In the genomic region with DNA sequence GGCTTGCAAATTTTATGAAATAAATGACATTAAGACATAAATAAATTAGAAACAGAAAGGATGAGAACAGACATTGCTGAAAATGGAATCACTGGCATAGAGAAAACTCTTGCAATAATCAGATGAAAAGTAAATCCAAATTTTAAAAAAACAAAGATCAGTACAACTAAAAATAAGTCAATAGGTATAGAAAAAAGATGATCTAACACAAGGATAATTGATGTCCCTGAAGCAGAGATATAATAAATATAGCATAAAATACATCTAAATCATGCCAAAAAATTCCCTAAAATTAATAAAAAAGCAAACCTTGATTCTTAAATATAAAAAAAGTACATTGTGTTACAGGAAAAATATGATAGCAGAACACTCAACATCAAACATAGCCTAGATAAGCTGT, we compare ENCODE assay signal across 39 cellular contexts.
"Had no signal": no experiment of that assay in that cellular context is flagged by ENCODE, and none has a peak within 500 bp of the region (broad histone marks: within the 10 kb centered on the region; RNA-seq: fewer than 3 reads in every experiment).

No MANE protein-coding gene starts in this region.

- DNase-seq: activated effector memory CD4-positive, alpha-beta T cell treated with anti-CD3 and anti-CD28 coated beads, Interleukin-2, amount 50 U/mL, for 16 hours; activated effector memory CD4-positive, alpha-beta T cell treated with Interleukin-2 at 50 U/mL for 16 hours; activated gamma-delta T cell; activated gamma-delta T cell treated with Interleukin-2 at 50 U/mL for 16 hours; activated naive CD4-positive, alpha-beta T cell; activated naive CD4-positive, alpha-beta T cell treated with anti-CD3 and anti-CD28 coated beads for 36 hours; activated naive CD4-positive, alpha-beta T cell treated with anti-CD3 and anti-CD28 coated beads, Interleukin-2, amount 10 ng/mL, durations not matched to agents 7 days and 5 days; activated naive CD4-positive, alpha-beta T cell treated with anti-CD3 and anti-CD28 coated beads, Interleukin-2, amount 50 U/mL, for 16 hours; activated naive CD4-positive, alpha-beta T cell treated with Interleukin-2 at 50 U/mL for 16 hours; activated naive CD8-positive, alpha-beta T cell treated with anti-CD3 and anti-CD28 coated beads for 36 hours; activated naive CD8-positive, alpha-beta T cell treated with anti-CD3 and anti-CD28 coated beads, Interleukin-2, amount 10 ng/mL, durations not matched to agents 7 days and 5 days; activated naive CD8-positive, alpha-beta T cell treated with anti-CD3 and anti-CD28 coated beads, Interleukin-2, amount 50 U/mL, for 24 hours; activated T-cell treated with anti-CD3 and anti-CD28 coated beads, Interleukin-2, amount 50 U/mL, for 24 hours; activated T-cell treated with anti-CD3 and anti-CD28 coated beads, Interleukin-2, amount 50 U/mL, for 4 hours; activated T-cell treated with anti-CD3 and anti-CD28 coated beads, Interleukin-2, amount 50 U/mL, for 48 hours; activated T-cell treated with anti-CD3 and anti-CD28 coated beads, Interleukin-2, amount 50 U/mL, for 72 hours; adrenal gland; amniotic stem cell; amygdala; anterior cingulate cortex; aorta; body of pancreas; brain microvascular endothelial cell; caudate nucleus; central memory CD4-positive, alpha-beta T cell; cerebellar nuclear complex had no signal

- H3K27ac ChIP-seq: adrenal gland, ascending aorta, body of pancreas, brain microvascular endothelial cell, breast epithelium, cardiac muscle cell had no signal

- H3K4me1 Mint-ChIP-seq: activated naive CD4-positive, alpha-beta T cell treated with anti-CD3 and anti-CD28 coated beads, Interleukin-2, amount 10 ng/mL, durations not matched to agents 7 days and 5 days; activated naive CD4-positive, alpha-beta T cell treated with anti-CD3 and anti-CD28 coated beads, Interleukin-2, amount 50 U/mL, for 24 hours; activated naive CD8-positive, alpha-beta T cell treated with anti-CD3 and anti-CD28 coated beads for 36 hours; activated naive CD8-positive, alpha-beta T cell treated with anti-CD3 and anti-CD28 coated beads, Interleukin-2, amount 10 ng/mL, durations not matched to agents 7 days and 5 days; activated naive CD8-positive, alpha-beta T cell treated with anti-CD3 and anti-CD28 coated beads, Interleukin-2, amount 50 U/mL, for 24 hours; activated T-helper 17 cell treated with anti-CD3 and anti-CD28 coated beads, Interleukin-2, amount 50 U/mL, for 72 hours; brain; central memory CD8-positive, alpha-beta T cell had no signal

- H3K4me3 Mint-ChIP-seq: activated naive CD4-positive, alpha-beta T cell treated with anti-CD3 and anti-CD28 coated beads for 36 hours; activated naive CD4-positive, alpha-beta T cell treated with anti-CD3 and anti-CD28 coated beads, Interleukin-2, amount 10 ng/mL, durations not matched to agents 7 days and 5 days; activated naive CD4-positive, alpha-beta T cell treated with anti-CD3 and anti-CD28 coated beads, Interleukin-2, amount 50 U/mL, for 24 hours; activated naive CD8-positive, alpha-beta T cell; activated naive CD8-positive, alpha-beta T cell treated with anti-CD3 and anti-CD28 coated beads for 36 hours; activated naive CD8-positive, alpha-beta T cell treated with anti-CD3 and anti-CD28 coated beads, Interleukin-2, amount 10 ng/mL, durations not matched to agents 7 days and 5 days; activated naive CD8-positive, alpha-beta T cell treated with anti-CD3 and anti-CD28 coated beads, Interleukin-2, amount 50 U/mL, for 24 hours; activated T-cell treated with anti-CD3 and anti-CD28 coated beads, Interleukin-2, amount 50 U/mL, for 24 hours; activated T-cell treated with anti-CD3 and anti-CD28 coated beads, Interleukin-2, amount 50 U/mL, for 4 hours; activated T-cell treated with anti-CD3 and anti-CD28 coated beads, Interleukin-2, amount 50 U/mL, for 72 hours; activated T-helper 1 cell treated with anti-CD3 and anti-CD28 coated beads, Interleukin-12 subunit alpha, Interleukin-12 subunit beta, Interleukin-2, Interleukin-4 antibody, amounts not matched to agents 30 ng/mL and 10 ng/mL and 1 ng/mL, durations not matched to agents 14 hours and 24 hours and 36 hours; activated T-helper 17 cell treated with anti-CD3 and anti-CD28 coated beads, Interleukin-2, amount 50 U/mL, for 72 hours; brain; central memory CD8-positive, alpha-beta T cell had no signal

- H3K9me3 ChIP-seq: adrenal gland, ascending aorta, body of pancreas, breast epithelium had no signal

- H3K27me3 ChIP-seq: adrenal gland, ascending aorta, body of pancreas, brain microvascular endothelial cell, breast epithelium, cardiac muscle cell had no signal

- H3K27me3 Mint-ChIP-seq: activated naive CD4-positive, alpha-beta T cell treated with anti-CD3 and anti-CD28 coated beads, Interleukin-2, amount 10 ng/mL, durations not matched to agents 7 days and 5 days; activated naive CD4-positive, alpha-beta T cell treated with anti-CD3 and anti-CD28 coated beads, Interleukin-2, amount 50 U/mL, for 24 hours; activated naive CD8-positive, alpha-beta T cell; activated naive CD8-positive, alpha-beta T cell treated with anti-CD3 and anti-CD28 coated beads for 36 hours; activated naive CD8-positive, alpha-beta T cell treated with anti-CD3 and anti-CD28 coated beads, Interleukin-2, amount 10 ng/mL, durations not matched to agents 7 days and 5 days; activated naive CD8-positive, alpha-beta T cell treated with anti-CD3 and anti-CD28 coated beads, Interleukin-2, amount 50 U/mL, for 24 hours; activated T-cell treated with anti-CD3 and anti-CD28 coated beads, Interleukin-2, amount 50 U/mL, for 24 hours; activated T-helper 17 cell treated with anti-CD3 and anti-CD28 coated beads, Interleukin-2, amount 50 U/mL, for 72 hours; brain; central memory CD8-positive, alpha-beta T cell had no signal

- H3K27ac Mint-ChIP-seq: activated naive CD4-positive, alpha-beta T cell treated with anti-CD3 and anti-CD28 coated beads for 36 hours; activated naive CD4-positive, alpha-beta T cell treated with anti-CD3 and anti-CD28 coated beads, Interleukin-2, amount 10 ng/mL, durations not matched to agents 7 days and 5 days; activated naive CD4-positive, alpha-beta T cell treated with anti-CD3 and anti-CD28 coated beads, Interleukin-2, amount 50 U/mL, for 24 hours; activated naive CD8-positive, alpha-beta T cell; activated naive CD8-positive, alpha-beta T cell treated with anti-CD3 and anti-CD28 coated beads for 36 hours; activated naive CD8-positive, alpha-beta T cell treated with anti-CD3 and anti-CD28 coated beads, Interleukin-2, amount 10 ng/mL, durations not matched to agents 7 days and 5 days; activated naive CD8-positive, alpha-beta T cell treated with anti-CD3 and anti-CD28 coated beads, Interleukin-2, amount 50 U/mL, for 24 hours; activated T-cell treated with anti-CD3 and anti-CD28 coated beads, Interleukin-2, amount 50 U/mL, for 24 hours; activated T-cell treated with anti-CD3 and anti-CD28 coated beads, Interleukin-2, amount 50 U/mL, for 72 hours; activated T-helper 1 cell treated with anti-CD3 and anti-CD28 coated beads, Interleukin-12 subunit alpha, Interleukin-12 subunit beta, Interleukin-2, Interleukin-4 antibody, amounts not matched to agents 30 ng/mL and 10 ng/mL and 1 ng/mL, durations not matched to agents 14 hours and 24 hours and 36 hours; activated T-helper 17 cell treated with anti-CD3 and anti-CD28 coated beads, Interleukin-2, amount 50 U/mL, for 72 hours; activated T-helper 2 cell treated with anti-CD3 and anti-CD28 coated beads, Interferon-gamma antibody, Interleukin-2, Interleukin-4, amounts not matched to agents 10 μg/mL and 5 μg/mL and 100 μg/mL, durations not matched to agents 14 hours and 24 hours and 36 hours; brain had no signal

- ATAC-seq: activated naive CD4-positive, alpha-beta T cell treated with anti-CD3 and anti-CD28 coated beads, Interleukin-2, amount 50 U/mL, for 72 hours; activated naive CD8-positive, alpha-beta T cell treated with anti-CD3 and anti-CD28 coated beads, Interleukin-2, amount 50 U/mL, for 24 hours; activated T-cell treated with anti-CD3 and anti-CD28 coated beads, Interleukin-2, amount 50 U/mL, for 4 hours; activated T-cell treated with anti-CD3 and anti-CD28 coated beads, Interleukin-2, amount 50 U/mL, for 72 hours; activated T-helper 17 cell treated with anti-CD3 and anti-CD28 coated beads, Interleukin-2, amount 50 U/mL, for 72 hours; body of pancreas had no signal

- H3K9me3 Mint-ChIP-seq: activated naive CD4-positive, alpha-beta T cell treated with anti-CD3 and anti-CD28 coated beads, Interleukin-2, amount 50 U/mL, for 24 hours had no signal

- FAIRE-seq: astrocyte, bronchial epithelial cell had no signal

- H3K4me3 ChIP-seq: adrenal gland, ascending aorta, body of pancreas, breast epithelium, cardiac muscle cell had no signal

- H3K4me1 ChIP-seq: adrenal gland, body of pancreas, breast epithelium had no signal
